16 cellular contexts compared by ENCODE assay signal in the genomic region with DNA sequence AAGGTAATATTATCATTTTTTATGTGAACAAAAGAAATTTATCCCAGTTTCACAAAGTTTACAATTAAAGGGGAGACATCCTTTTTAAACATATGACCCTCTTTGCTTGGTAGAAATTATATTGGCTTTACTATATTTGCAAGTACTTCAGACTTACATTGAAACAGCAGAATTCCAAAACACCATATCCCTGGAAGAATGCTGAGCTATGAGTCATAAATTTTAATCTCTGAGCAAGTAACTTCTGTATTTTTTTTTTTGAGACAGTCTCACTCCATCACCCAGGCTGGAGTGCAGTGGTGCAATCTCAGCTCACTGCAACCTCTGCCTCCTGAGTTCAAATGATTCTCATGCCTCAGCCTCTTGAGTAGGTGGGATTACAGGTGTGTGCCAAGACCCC.
DNase-seq lines count a peak whose midpoint lies in the region; ATAC-seq and TF ChIP-seq lines count a peak whose summit lies in the region.
"Had no signal": no experiment of that assay in that cellular context is flagged by ENCODE, and none has a peak within 500 bp of the region (broad histone marks: within the 10 kb centered on the region; RNA-seq: fewer than 3 reads in every experiment).

No MANE protein-coding gene starts in this region.

- H3K27ac ChIP-seq in RWPE2 (ENCODE audit: poor library complexity, severe bottlenecking) = no peak overlapping the region
- H3K27ac ChIP-seq: lower lobe of right lung, parathyroid adenoma, SJCRH30, thoracic aorta had no signal

- no peaks in the 10 kb centered on the region for H3K36me3 ChIP-seq in RWPE2 (ENCODE audit: low read depth)
- H3K36me3 ChIP-seq: lower lobe of right lung, SJCRH30, thoracic aorta had no signal

- no peaks in the 10 kb centered on the region for H3K27me3 ChIP-seq in RWPE2 (ENCODE audit: insufficient read depth, poor library complexity, severe bottlenecking)
- H3K27me3 ChIP-seq: SJCRH30 had no signal

- ATAC-seq in RWPE2 (ENCODE audit: low read depth) (peak; percentile 36; the same call in 1 of the 3 replicates), left cardiac atrium (no peak)
- ATAC-seq: lower lobe of right lung had no signal

- H3K4me3 ChIP-seq in RWPE2 (ENCODE audit: severe bottlenecking) (no peak overlapping the region), fibroblast of mammary gland (ENCODE audit: control insufficient read depth, low read depth, low read length) (no peak overlapping the region), skeletal muscle cell (ENCODE audit: low read depth, low read length) (no peak overlapping the region)
- H3K4me3 ChIP-seq: lower lobe of right lung, SJCRH30, thoracic aorta had no signal

- TF ChIP-seq CTCF in RWPE2 (IDR thresholded peaks at IDR 0.05; ENCODE audit: poor library complexity, severe bottlenecking) = no peak
- no peak for TF ChIP-seq CTCF in fibroblast of mammary gland (conservative IDR thresholded peaks at IDR 0.05; ENCODE audit: control insufficient read depth, insufficient read depth, low read depth, low read length)

- no peaks in the 10 kb centered on the region for H3K4me1 ChIP-seq in RWPE2 (ENCODE audit: insufficient read depth, poor library complexity, severe bottlenecking)
- H3K4me1 ChIP-seq: lower lobe of right lung, parathyroid adenoma, SJCRH30 had no signal

- intact Hi-C loops in left cardiac atrium (cut with DNase I) = no loop called here

- no peaks in the 10 kb centered on the region for H3K9me3 ChIP-seq in RWPE2 (ENCODE audit: severe bottlenecking)
- H3K9me3 ChIP-seq: lower lobe of right lung, SJCRH30, thoracic aorta had no signal

- DNase-seq in GM03348 (ENCODE audit: low spot score) = peak; percentile 20
- DNase-seq in RWPE2 (ENCODE audit: low spot score) = no peak
- DNase-seq in fibroblast of mammary gland (ENCODE audit: low read depth) = peak; percentile 37
- DNase-seq in skeletal muscle cell (ENCODE audit: low read depth) = peak; percentile 7
- no peak for DNase-seq in left cardiac atrium
- no peak for DNase-seq in GF-D8 (lab: John Stamatoyannopoulos, UW)
- DNase-seq in SIG-M5 (lab: John Stamatoyannopoulos, UW) = no peak
- DNase-seq: activated B cell treated with CpG ODN at 0.5 μM for 24 hours, DMS53, lower lobe of right lung, naive B cell, NCI-H1048, NCI-H69, SJCRH30 had no signal

Comparison
In these comparisons a context has a peak if more than half of its experiments do, and no peak if none do; other contexts are left out.
1. DNase-seq: peak in GM03348 (single experiment), fibroblast of mammary gland (single experiment) and skeletal muscle cell (single experiment); none in RWPE2 (single experiment), left cardiac atrium (single experiment), GF-D8 (single experiment) and SIG-M5 (single experiment).